ENCODE assay signal across 2 cellular contexts in genomic region chr11:126307706-126308105, GRCh38.
TF ChIP-seq lines count a peak whose summit lies in the region.

No MANE protein-coding gene starts in this region.

TF ChIP-seq in SK-N-SH treated with all-trans-retinoic acid at 6 μM for 48 hours, 23 proteins besides CTCF, POLR2A, EP300 and RAD21 (continued from another document):
- no peak for TF ChIP-seq TSHZ2 (CRISPR knock-in tag; IDR thresholded peaks at IDR 0.05)
- TF ChIP-seq PATZ1 (CRISPR knock-in tag; IDR thresholded peaks at IDR 0.05; ENCODE audit: borderline replicate concordance), result no peak
- no peak for TF ChIP-seq ZNF8 (CRISPR knock-in tag; IDR thresholded peaks at IDR 0.05)
- no peak for TF ChIP-seq PPARA (CRISPR knock-in tag; IDR thresholded peaks at IDR 0.05; ENCODE audit: borderline replicate concordance)

TF ChIP-seq in neural cell, 6 proteins besides CTCF, POLR2A, EP300 and RAD21 (continued from another document):
- TF ChIP-seq TAF1 (IDR thresholded peaks at IDR 0.05; ENCODE audit: low read depth) (no peak), MXI1 (conservative IDR thresholded peaks at IDR 0.05; ENCODE audit: poor library complexity, severe bottlenecking) (no peak)
TF ChIP-seq in neural cell: peak in this region for 0.
